Comparison of ENCODE assay signal across 8 cellular contexts in genomic region chr17:17693955-17694228, GRCh38. TPM values are rescaled to one million over a fixed set of nuclear protein-coding genes. Genes with fewer than 3 reads are reported as not detected.
A peak's percentile ranks its signal among the peaks of the same experiment; 100 is the strongest.
DNase-seq lines count a peak whose midpoint lies in the region; ATAC-seq and TF ChIP-seq lines count a peak whose summit lies in the region.

No MANE protein-coding gene starts in this region.

- 0 to 3% methylated on average over 1 to 8 of the region's 8 CpGs for WGBS in body of pancreas, 2 donors

- H3K27ac ChIP-seq in AG04450 (ENCODE audit: low read depth, low read length): peak overlapping the region; percentile 83
- peak overlapping the region; percentile 85 for H3K27ac ChIP-seq in HUES48 (ENCODE audit: low read depth, low read length)
- peak overlapping the region; percentile 86 to 97 (median 97) for H3K27ac ChIP-seq in body of pancreas

- H3K27me3 ChIP-seq in AG04450 (ENCODE audit: control insufficient read depth, insufficient read depth, low read length): no peaks in the 10 kb centered on the region
- H3K27me3 ChIP-seq in HUES48 (ENCODE audit: control insufficient read depth, insufficient read depth, low read length): peaks cover 85% of the 10 kb centered on the region
- no peaks in the 10 kb centered on the region for H3K27me3 ChIP-seq in body of pancreas
- H3K27me3 ChIP-seq in mucosa of stomach (ENCODE audit: control insufficient read depth, insufficient read depth, low read length): no peaks in the 10 kb centered on the region

- POLR2A ChIA-PET in AG04450 (lab: Yijun Ruan, JAX): no interaction called here

- peak overlapping the region; percentile 29; the same call in 1 of the 2 replicates for H3K9ac ChIP-seq in HUES48 (ENCODE audit: low read depth, low read length)
- H3K9ac ChIP-seq in mucosa of stomach (ENCODE audit: low read length): peak overlapping the region; percentile 75

- no peaks in the 10 kb centered on the region for H3K9me3 ChIP-seq in AG04450 (ENCODE audit: control insufficient read depth, insufficient read depth, low read length)
- H3K9me3 ChIP-seq in HUES48 (ENCODE audit: control insufficient read depth, insufficient read depth, low read length): no peaks in the 10 kb centered on the region
- no peaks in the 10 kb centered on the region for H3K9me3 ChIP-seq in body of pancreas
- H3K9me3 ChIP-seq in mucosa of stomach (ENCODE audit: control insufficient read depth, low read length): no peaks in the 10 kb centered on the region

- TF ChIP-seq CTCF in AG04450 (IDR thresholded peaks at IDR 0.05; ENCODE audit: low read depth, low read length) (no peak), body of pancreas (IDR thresholded peaks at IDR 0.05) (no peak), GM20000 (IDR thresholded peaks at IDR 0.05; ENCODE audit: extremely low read depth, missing control alignments) (no peak)

- H3K4me1 ChIP-seq in HUES48 (ENCODE audit: control insufficient read depth, insufficient read depth, low read length) (peaks cover 35% of the 10 kb centered on the region), body of pancreas (peaks cover 86% of the 10 kb centered on the region), mucosa of stomach (ENCODE audit: control insufficient read depth, insufficient read depth, low read length) (peaks cover 92% of the 10 kb centered on the region)

- H3K4me3 ChIP-seq in AG04450 (ENCODE audit: low read depth, low read length): peak overlapping the region; percentile 66
- 0 out of 2 replicates have a peak overlapping the region, but pooled peaks have one; percentile 69 for H3K4me3 ChIP-seq in HUES48 (ENCODE audit: low read depth, low read length)
- H3K4me3 ChIP-seq in body of pancreas: no peak overlapping the region
- peak overlapping the region; percentile 7 for H3K4me3 ChIP-seq in mucosa of stomach (ENCODE audit: low read length)

- H3K36me3 ChIP-seq in HUES48 (ENCODE audit: control insufficient read depth, insufficient read depth, low read length) (no peaks in the 10 kb centered on the region), body of pancreas (replicated peaks in 1 of 2; ENCODE audit: insufficient read depth in 1 of 2, low read depth in 2 of 2) (no peaks in the 10 kb centered on the region), mucosa of stomach (ENCODE audit: control insufficient read depth, insufficient read depth, low read length) (no peaks in the 10 kb centered on the region)

- no peak for ATAC-seq in body of pancreas
- no peak for ATAC-seq in GM18861 (IDR thresholded peaks at IDR 0.05; ENCODE audit: unreplicated experiment)
- ATAC-seq in GM18517 (IDR thresholded peaks at IDR 0.05; ENCODE audit: unreplicated experiment): no peak

- intact Hi-C loops in body of pancreas (cut with DNase I): no loop called here

- CTCF ChIA-PET in AG04450 (lab: Charles Lee): no interaction called here

- TF ChIP-seq POLR2A in body of pancreas (IDR thresholded peaks at IDR 0.05): peak in 2 of 3 donors; percentile 49 to 57

- DNase-seq in AG04450 (ENCODE audit: low read depth, low spot score) (no peak), body of pancreas (no peak), GM20000 (ENCODE audit: low spot score) (no peak), DMS 273 treated with DMSO at 0.1 percent for 48 hours (lab: John Stamatoyannopoulos, UW) (no peak)

RNA-seq across cellular contexts. Expression of gene RAI1, which starts 12.6 kb away (rescaled TPM):
- 2.1 and 3.2 TPM in 2 replicates for polyA plus RNA-seq in AG04450 (2011; rRNA removed)
- polyA minus RNA-seq in AG04450 (2011; rRNA and poly(A)+ RNA removed): 4.2 and 5.4 TPM in 2 replicates
- total RNA-seq in body of pancreas: 10 to 100 TPM; 16.3 to 41.5 TPM

Comparison
In these comparisons a context has a peak if more than half of its experiments do, and no peak if none do; other contexts are left out.
1. H3K4me3 ChIP-seq: peak in AG04450 (single experiment), HUES48 (single experiment) and mucosa of stomach (single experiment); none in body of pancreas (0 of 2).
2. Peak in every context shown above with its lines, with median percentiles within 50 percentile points of each other: H3K27ac ChIP-seq.